In the genomic region with DNA sequence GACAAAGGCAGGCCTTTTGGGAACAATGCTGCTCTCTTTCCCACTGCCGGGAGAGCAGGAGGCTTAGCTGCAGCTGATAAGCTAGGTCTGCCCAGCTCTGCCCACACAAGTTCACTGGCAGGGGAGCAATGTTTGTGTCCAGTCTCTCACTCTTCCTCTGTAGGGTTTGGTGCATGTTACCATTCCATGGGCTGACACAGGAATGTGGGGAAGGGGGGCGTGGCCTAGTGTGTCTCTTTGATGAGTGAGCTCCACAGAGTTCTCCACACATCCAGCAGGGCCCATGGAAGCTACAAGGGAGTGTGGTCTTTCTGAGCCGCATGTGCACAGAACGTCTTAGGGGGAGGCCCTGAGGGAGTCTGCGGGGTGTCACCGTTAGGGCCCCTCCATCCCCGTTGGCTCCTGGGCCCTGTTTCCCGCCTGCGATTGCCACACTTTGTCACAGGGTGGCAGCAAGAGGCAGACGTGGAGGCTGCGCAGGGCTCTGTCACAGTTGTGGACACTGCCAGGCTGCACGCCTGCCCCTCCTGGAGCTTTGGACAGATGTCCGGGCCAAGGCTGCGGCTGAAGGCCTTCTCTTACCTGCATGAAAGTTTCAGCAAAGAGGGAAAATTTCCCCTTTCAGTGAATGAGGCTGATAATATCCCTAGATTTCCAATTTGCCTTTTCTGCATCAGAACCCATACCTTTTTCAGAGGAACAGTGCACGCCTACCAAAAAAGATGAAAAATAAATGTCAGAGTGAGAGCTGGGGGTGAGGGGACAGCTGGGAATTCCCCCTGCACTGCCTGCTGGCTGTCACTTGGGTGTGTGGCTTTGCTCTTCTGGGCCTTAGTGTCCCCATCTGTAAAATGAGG, we compare ENCODE assay signal across 7 cellular contexts. TPM values are rescaled to one million over a fixed set of nuclear protein-coding genes. Genes with fewer than 3 reads are reported as not detected.
DNase-seq lines count a peak whose midpoint lies in the region; ATAC-seq and TF ChIP-seq lines count a peak whose summit lies in the region.

No MANE protein-coding gene starts in this region.

- in situ Hi-C loops in GM13976 (cut with MboI; ENCODE audit: low sequenced_read_pairs, unreplicated experiment) (no loop called here), astrocyte of the cerebellum (cut with HindIII; ENCODE audit: low sequenced_read_pairs) (no loop called here)

- no peaks in the 10 kb centered on the region for H3K9me3 Mint-ChIP-seq in activated T-helper 17 cell treated with anti-CD3 and anti-CD28 coated beads, Interleukin-2, amount 50 U/mL, for 72 hours

- peaks cover 2% of the 10 kb centered on the region for H3K27me3 ChIP-seq in kidney epithelial cell (ENCODE audit: control insufficient read depth, insufficient read depth, low read length)
- no peaks in the 10 kb centered on the region for H3K27me3 ChIP-seq in upper lobe of right lung

- H3K27ac Mint-ChIP-seq in activated T-helper 17 cell treated with anti-CD3 and anti-CD28 coated beads, Interleukin-2, amount 50 U/mL, for 72 hours = no peak overlapping the region

- H3K27me3 Mint-ChIP-seq in activated T-helper 17 cell treated with anti-CD3 and anti-CD28 coated beads, Interleukin-2, amount 50 U/mL, for 72 hours = peaks cover 10% of the 10 kb centered on the region

- peak; percentile 88 for ATAC-seq in upper lobe of right lung
- no peak for ATAC-seq in GM18861 (IDR thresholded peaks at IDR 0.05; ENCODE audit: unreplicated experiment)
- ATAC-seq in activated T-helper 17 cell treated with anti-CD3 and anti-CD28 coated beads, Interleukin-2, amount 50 U/mL, for 72 hours (replicated peaks) = no peak

- intact Hi-C loops in upper lobe of right lung (cut with DNase I) = no loop called here

- no peaks in the 10 kb centered on the region for H3K4me1 Mint-ChIP-seq in activated T-helper 17 cell treated with anti-CD3 and anti-CD28 coated beads, Interleukin-2, amount 50 U/mL, for 72 hours

- no peak overlapping the region for H3K4me3 Mint-ChIP-seq in activated T-helper 17 cell treated with anti-CD3 and anti-CD28 coated beads, Interleukin-2, amount 50 U/mL, for 72 hours

- TF ChIP-seq CTCF in GM13976 (IDR thresholded peaks at IDR 0.05; ENCODE audit: borderline replicate concordance, control extremely low read depth, extremely low read depth, insufficient read depth, missing control alignments) = no peak
- TF ChIP-seq CTCF in astrocyte of the cerebellum (IDR thresholded peaks at IDR 0.05; ENCODE audit: low read depth, low read length, missing control alignments) = peak; percentile 60
- peak; percentile 66 for TF ChIP-seq CTCF in kidney epithelial cell (IDR thresholded peaks at IDR 0.05; ENCODE audit: insufficient read depth, low read length, poor library complexity, severe bottlenecking)
- peak; percentile 55 for TF ChIP-seq CTCF in upper lobe of right lung (IDR thresholded peaks at IDR 0.05)

- H3K4me1 ChIP-seq in upper lobe of right lung = no peaks in the 10 kb centered on the region

- no peaks in the 10 kb centered on the region for H3K9me3 ChIP-seq in upper lobe of right lung

- H3K4me3 ChIP-seq in astrocyte of the cerebellum (ENCODE audit: low read depth, low read length) = no peak overlapping the region
- no peak overlapping the region for H3K4me3 ChIP-seq in kidney epithelial cell (ENCODE audit: low read depth, low read length)
- no peak overlapping the region for H3K4me3 ChIP-seq in upper lobe of right lung

- H3K36me3 Mint-ChIP-seq in activated T-helper 17 cell treated with anti-CD3 and anti-CD28 coated beads, Interleukin-2, amount 50 U/mL, for 72 hours (ENCODE audit: low read depth) = no peaks in the 10 kb centered on the region

- H3K36me3 ChIP-seq in kidney epithelial cell (ENCODE audit: control insufficient read depth, insufficient read depth, low read length) = no peaks in the 10 kb centered on the region
- no peaks in the 10 kb centered on the region for H3K36me3 ChIP-seq in upper lobe of right lung

- peak; percentile 51 for DNase-seq in GM13976 (ENCODE audit: low spot score)
- DNase-seq in NCI-H1105 treated with DMSO at 0.1 percent for 48 hours (lab: John Stamatoyannopoulos, UW) = peak; percentile 9
- DNase-seq in astrocyte of the cerebellum (ENCODE audit: low read depth) = no peak
- no peak for DNase-seq in kidney epithelial cell (ENCODE audit: low read depth)
- peak; percentile 74 for DNase-seq in upper lobe of right lung

- no peak overlapping the region for H3K27ac ChIP-seq in upper lobe of right lung

RNA-seq across cellular contexts. Expression of a gene that starts 24.3 kb away (rescaled TPM):
- total RNA-seq in kidney epithelial cell = 0.17 and 0.55 TPM in 2 replicates
- 7.3 TPM for total RNA-seq in upper lobe of right lung
- total RNA-seq in activated T-helper 17 cell treated with anti-CD3 and anti-CD28 coated beads, Interleukin-2, amount 50 U/mL, for 72 hours = not detected

Comparison
In these comparisons a context has a peak if more than half of its experiments do, and no peak if none do; other contexts are left out.
1. DNase-seq: peak in GM13976 (single experiment), NCI-H1105 treated with DMSO at 0.1 percent for 48 hours (single experiment) and upper lobe of right lung (single experiment); none in astrocyte of the cerebellum (single experiment) and kidney epithelial cell (single experiment).